Comparison of ENCODE assay signal across 27 cellular contexts in the genomic region with DNA sequence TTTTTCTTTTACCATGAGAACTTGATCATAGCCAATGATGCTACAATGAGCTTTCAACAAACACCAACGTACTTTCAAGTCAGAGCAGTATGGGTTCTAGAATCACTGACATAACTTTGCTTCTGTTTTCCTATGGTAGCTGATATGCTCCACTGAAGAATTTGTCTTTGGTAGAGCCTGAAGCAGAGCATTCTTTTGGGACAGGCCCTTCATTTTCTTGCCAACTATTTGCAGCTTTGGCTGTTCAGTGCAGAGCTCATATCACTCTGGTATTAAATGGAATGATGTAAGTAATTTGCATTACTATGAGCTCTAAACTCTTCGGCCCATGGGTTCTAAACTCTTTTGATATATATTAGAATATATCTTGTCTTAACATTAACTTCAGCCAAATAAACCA. TPM values are rescaled to one million over a fixed set of nuclear protein-coding genes. Genes with fewer than 3 reads are reported as not detected.
DNase-seq lines count a peak whose midpoint lies in the region; ATAC-seq and TF ChIP-seq lines count a peak whose summit lies in the region.
"Had no signal": no experiment of that assay in that cellular context is flagged by ENCODE, and none has a peak within 500 bp of the region (broad histone marks: within the 10 kb centered on the region; RNA-seq: fewer than 3 reads in every experiment).

No MANE protein-coding gene starts in this region.

- no peak overlapping the region for H3K4ac ChIP-seq in trophoblast cell (ENCODE audit: low read depth, low read length)

- peaks cover 8% of the 10 kb centered on the region for H3K4me1 Mint-ChIP-seq in endodermal cell
- H3K4me1 Mint-ChIP-seq: activated CD4-positive, alpha-beta memory T cell treated with anti-CD3 and anti-CD28 coated beads, Interleukin-2, amount 10 ng/mL, durations not matched to agents 7 days and 5 days; activated naive CD8-positive, alpha-beta T cell treated with anti-CD3 and anti-CD28 coated beads for 36 hours; stimulated activated effector memory CD8-positive, alpha-beta T cell treated with anti-CD3 and anti-CD28 coated beads, Interleukin-12 subunit alpha, Interleukin-12 subunit beta, amount 100 ng/mL, for 72 hours had no signal

- ATAC-seq in SK-N-SH treated with all-trans-retinoic acid at 6 μM for 48 hours (peak; percentile 15; the same call in 1 of the 3 replicates), HG02610 (IDR thresholded peaks at IDR 0.05; ENCODE audit: unreplicated experiment) (no peak)
- ATAC-seq: CD8-positive, alpha-beta T cell; effector memory CD8-positive, alpha-beta T cell; stimulated activated effector memory CD8-positive, alpha-beta T cell treated with anti-CD3 and anti-CD28 coated beads, Interleukin-12 subunit alpha, Interleukin-12 subunit beta, amount 100 ng/mL, for 72 hours; T-helper 17 cell had no signal

- no CpG with 5 or more reads among the region's 2 CpGs for WGBS in trophoblast cell (ENCODE audit: extremely low coverage, insufficient coverage, insufficient read length)
- WGBS in smooth muscle cell (ENCODE audit: low lambda C conversion rate), result 89% methylated on average over 2 of the region's 2 CpGs
- WGBS in endodermal cell (ENCODE audit: insufficient coverage in 1 of 2, insufficient read length in 1 of 2), 2 experiments, result 87 to 100% methylated on average over 1 of the region's 2 CpGs

- H3K27ac ChIP-seq in BLaER1 (peak overlapping the region; percentile 90), trophoblast cell (ENCODE audit: low read depth, low read length) (no peak overlapping the region), smooth muscle cell (ENCODE audit: low read depth) (no peak overlapping the region), endodermal cell (ENCODE audit: low read depth, low read length) (no peak overlapping the region)
- H3K27ac ChIP-seq: KMS-11, neural progenitor cell, thyroid gland, WERI-Rb-1 had no signal

- H3K27ac Mint-ChIP-seq in endodermal cell, result no peak overlapping the region
- H3K27ac Mint-ChIP-seq: activated CD4-positive, alpha-beta memory T cell treated with anti-CD3 and anti-CD28 coated beads, Interleukin-2, amount 10 ng/mL, durations not matched to agents 7 days and 5 days; activated naive CD8-positive, alpha-beta T cell treated with anti-CD3 and anti-CD28 coated beads for 36 hours; CD8-positive, alpha-beta T cell; effector memory CD8-positive, alpha-beta T cell; neural progenitor cell; stimulated activated effector memory CD8-positive, alpha-beta T cell treated with anti-CD3 and anti-CD28 coated beads, Interleukin-12 subunit alpha, Interleukin-12 subunit beta, amount 100 ng/mL, for 72 hours; T-helper 17 cell had no signal

- H3K14ac ChIP-seq in trophoblast cell (ENCODE audit: low read length), result no peak overlapping the region

- H3K23ac ChIP-seq in trophoblast cell (ENCODE audit: low read length), result no peak overlapping the region

- H3K27me3 ChIP-seq in BLaER1 (no peaks in the 10 kb centered on the region), trophoblast cell (ENCODE audit: insufficient read depth, low read length) (no peaks in the 10 kb centered on the region), smooth muscle cell (ENCODE audit: low read depth) (no peaks in the 10 kb centered on the region), endodermal cell (ENCODE audit: control insufficient read depth, insufficient read depth, low read length, poor library complexity, severe bottlenecking) (no peaks in the 10 kb centered on the region)
- H3K27me3 ChIP-seq: neural progenitor cell, thyroid gland had no signal

- no peak overlapping the region for H3K18ac ChIP-seq in trophoblast cell (ENCODE audit: low read length)

- H3K36me3 ChIP-seq in BLaER1, result no peaks in the 10 kb centered on the region
- H3K36me3 ChIP-seq in trophoblast cell (ENCODE audit: control insufficient read depth in 1 of 2, insufficient read depth in 2 of 2, low read length in 2 of 2), result no peaks in the 10 kb centered on the region
- H3K36me3 ChIP-seq in smooth muscle cell (ENCODE audit: low read depth), result no peaks in the 10 kb centered on the region
- H3K36me3 ChIP-seq in endodermal cell (ENCODE audit: control insufficient read depth, insufficient read depth, low read length), result no peaks in the 10 kb centered on the region
- H3K36me3 ChIP-seq: HAP-1, neural progenitor cell, thyroid gland, WERI-Rb-1 had no signal

- H4K8ac ChIP-seq in trophoblast cell (ENCODE audit: low read depth, low read length), result no peak overlapping the region

- TF ChIP-seq CTCF in smooth muscle cell (IDR thresholded peaks at IDR 0.05; ENCODE audit: borderline replicate concordance, insufficient read depth, poor library complexity, severe bottlenecking) (no peak), endodermal cell (conservative IDR thresholded peaks at IDR 0.05) (no peak)

- H3F3A ChIP-seq in smooth muscle cell (ENCODE audit: low read depth), result peaks cover 15% of the 10 kb centered on the region

- H3K4me3 Mint-ChIP-seq in endodermal cell, result no peak overlapping the region
- H3K4me3 Mint-ChIP-seq: activated CD4-positive, alpha-beta memory T cell treated with anti-CD3 and anti-CD28 coated beads, Interleukin-2, amount 10 ng/mL, durations not matched to agents 7 days and 5 days; activated naive CD8-positive, alpha-beta T cell treated with anti-CD3 and anti-CD28 coated beads for 36 hours; CD8-positive, alpha-beta T cell; effector memory CD8-positive, alpha-beta T cell; neural progenitor cell; stimulated activated effector memory CD8-positive, alpha-beta T cell treated with anti-CD3 and anti-CD28 coated beads, Interleukin-12 subunit alpha, Interleukin-12 subunit beta, amount 100 ng/mL, for 72 hours; T-helper 17 cell had no signal

- H2BK120ac ChIP-seq in trophoblast cell (ENCODE audit: insufficient read depth, low read length, poor library complexity), result no peak overlapping the region

- H3K9me3 ChIP-seq in BLaER1 (no peaks in the 10 kb centered on the region), trophoblast cell (ENCODE audit: insufficient read depth, low read depth, low read length) (no peaks in the 10 kb centered on the region), smooth muscle cell (replicated peaks; ENCODE audit: low read depth) (no peaks in the 10 kb centered on the region), endodermal cell (ENCODE audit: control insufficient read depth, low read length) (no peaks in the 10 kb centered on the region)
- H3K9me3 ChIP-seq: HAP-1, thyroid gland had no signal

- H3K79me2 ChIP-seq in trophoblast cell (ENCODE audit: control insufficient read depth, insufficient read depth, low read length, poor library complexity) (no peaks in the 10 kb centered on the region), smooth muscle cell (ENCODE audit: low read depth) (no peaks in the 10 kb centered on the region)

- H3K4me3 ChIP-seq in BLaER1 (0 out of 2 replicates have a peak overlapping the region, but pooled peaks have one; percentile 53), trophoblast cell (ENCODE audit: low read depth, low read length) (no peak overlapping the region), smooth muscle cell (no peak overlapping the region), endodermal cell (ENCODE audit: low read length) (no peak overlapping the region)
- H3K4me3 ChIP-seq: HAP-1, neural progenitor cell, thyroid gland had no signal

- no peak overlapping the region for H2AK5ac ChIP-seq in trophoblast cell (ENCODE audit: low read length)

- H3K9me3 Mint-ChIP-seq in endodermal cell, result no peaks in the 10 kb centered on the region
- H3K9me3 Mint-ChIP-seq: activated CD4-positive, alpha-beta memory T cell treated with anti-CD3 and anti-CD28 coated beads, Interleukin-2, amount 10 ng/mL, durations not matched to agents 7 days and 5 days; effector memory CD8-positive, alpha-beta T cell; neural progenitor cell had no signal

- H2AFZ ChIP-seq in trophoblast cell (ENCODE audit: insufficient read depth, low read length, poor library complexity), result no peak overlapping the region
- no peak overlapping the region for H2AFZ ChIP-seq in smooth muscle cell (ENCODE audit: low read depth)

- H4K12ac ChIP-seq in trophoblast cell (ENCODE audit: low read depth, low read length), result no peak overlapping the region

- peak overlapping the region; percentile 25; the same call in 1 of the 2 replicates for H3K9ac ChIP-seq in BLaER1
- no peak overlapping the region for H3K9ac ChIP-seq in trophoblast cell (ENCODE audit: low read length)
- H3K9ac ChIP-seq in smooth muscle cell (ENCODE audit: low read depth), result no peak overlapping the region
- H3K9ac ChIP-seq in endodermal cell (ENCODE audit: extremely low read depth, low read length, poor library complexity, severe bottlenecking), result no peak overlapping the region
- H3K9ac ChIP-seq: KMS-11, neural progenitor cell had no signal

- DNase-seq in fibroblast of peridontal ligament (ENCODE audit: extremely low read depth) (peak; percentile 73), trophoblast cell (peak; percentile 10 to 57), smooth muscle cell (lab: John Stamatoyannopoulos, UW; ENCODE audit: unreplicated experiment) (no peak), Kasumi-1 (lab: John Stamatoyannopoulos, UW) (no peak), endodermal cell (no peak)
- DNase-seq: activated CD4-positive, alpha-beta memory T cell treated with anti-CD3 and anti-CD28 coated beads, Interleukin-2, amount 10 ng/mL, durations not matched to agents 7 days and 5 days; activated naive CD8-positive, alpha-beta T cell treated with anti-CD3 and anti-CD28 coated beads for 36 hours; activated T-cell treated with anti-CD3 and anti-CD28 coated beads, Interleukin-2, amount 50 U/mL, for 48 hours; CD8-positive, alpha-beta T cell; central memory CD4-positive, alpha-beta T cell; effector memory CD8-positive, alpha-beta T cell; kidney glomerular epithelial cell; midbrain; NCI-H1092 treated with DMSO at 0.1 percent for 48 hours; NCI-H526 treated with DMSO at 0.1 percent for 48 hours; OCI-M1; SIG-M5; T-helper 17 cell; thyroid gland; WERI-Rb-1 had no signal

- no peak overlapping the region for H4K91ac ChIP-seq in trophoblast cell (ENCODE audit: low read depth, low read length)

- peak overlapping the region; percentile 91 for H3K4me2 ChIP-seq in BLaER1
- no peak overlapping the region for H3K4me2 ChIP-seq in trophoblast cell (ENCODE audit: low read length)
- no peak overlapping the region for H3K4me2 ChIP-seq in smooth muscle cell
- H3K4me2 ChIP-seq: KMS-11 had no signal

- H2BK5ac ChIP-seq in trophoblast cell (ENCODE audit: low read depth, low read length, poor library complexity), result no peak overlapping the region

- peaks cover 95% of the 10 kb centered on the region for H3K4me1 ChIP-seq in BLaER1
- H3K4me1 ChIP-seq in trophoblast cell (ENCODE audit: control insufficient read depth in 1 of 2, insufficient read depth in 2 of 2, low read length in 2 of 2), result peaks cover 2 to 5% of the 10 kb centered on the region in 2 experiments
- peaks cover 20% of the 10 kb centered on the region for H3K4me1 ChIP-seq in smooth muscle cell (ENCODE audit: low read depth)
- peaks cover 3% of the 10 kb centered on the region for H3K4me1 ChIP-seq in endodermal cell (ENCODE audit: control insufficient read depth, insufficient read depth, low read length)
- H3K4me1 ChIP-seq: thyroid gland had no signal

- H4K20me1 ChIP-seq in BLaER1, result no peaks in the 10 kb centered on the region
- H4K20me1 ChIP-seq in smooth muscle cell (ENCODE audit: low read depth), result no peaks in the 10 kb centered on the region

- H3K36me3 Mint-ChIP-seq in endodermal cell (ENCODE audit: low read depth), result no peaks in the 10 kb centered on the region
- H3K36me3 Mint-ChIP-seq: activated naive CD8-positive, alpha-beta T cell treated with anti-CD3 and anti-CD28 coated beads for 36 hours; CD8-positive, alpha-beta T cell; neural progenitor cell; stimulated activated effector memory CD8-positive, alpha-beta T cell treated with anti-CD3 and anti-CD28 coated beads, Interleukin-12 subunit alpha, Interleukin-12 subunit beta, amount 100 ng/mL, for 72 hours had no signal

- no peaks in the 10 kb centered on the region for H3K27me3 Mint-ChIP-seq in endodermal cell (ENCODE audit: insufficient read depth)

- H3K79me1 ChIP-seq in trophoblast cell (ENCODE audit: low read length), result no peaks in the 10 kb centered on the region

- H2BK12ac ChIP-seq in trophoblast cell (ENCODE audit: low read length), result no peak overlapping the region

RNA-seq across cellular contexts. Expression of a gene that starts 51.8 kb away (rescaled TPM):
- 10.6 and 11.3 TPM in 2 replicates for polyA plus RNA-seq in trophoblast cell (2013)
- total RNA-seq in smooth muscle cell (36.7 and 51.1 TPM in 2 replicates), endodermal cell (10 to 100 TPM; 66.3 to 87.6 TPM)
- polyA plus RNA-seq in smooth muscle cell, result 9.1 and 16.4 TPM in 2 replicates
- polyA plus RNA-seq in endodermal cell (2013, experiment 1 of 2), result 26.3 TPM
- 33.6 TPM for polyA plus RNA-seq in endodermal cell (2013, experiment 2 of 2)

Comparison
In these comparisons a context has a peak if more than half of its experiments do, and no peak if none do; other contexts are left out.
1. DNase-seq: peak in fibroblast of peridontal ligament (single experiment) and trophoblast cell (2 of 2); none in smooth muscle cell (single experiment), Kasumi-1 (0 of 2) and endodermal cell (single experiment).